Comparison of ENCODE assay signal across 8 cellular contexts in genomic region chr11:107860240-107860620, GRCh38. TPM values are rescaled to one million over a fixed set of nuclear protein-coding genes. Genes with fewer than 3 reads are reported as not detected.
DNase-seq lines count a peak whose midpoint lies in the region; ATAC-seq and TF ChIP-seq lines count a peak whose summit lies in the region.
"Not testable (repeated sequence)": the region's sequence is repeated elsewhere in the genome, so short reads cannot be mapped to it uniquely, and the experiment has no call there.

No MANE protein-coding gene starts in this region.

- peaks cover 30% of the 10 kb centered on the region for H3K4me1 ChIP-seq in CD4-positive, CD25-positive, alpha-beta regulatory T cell (ENCODE audit: control insufficient read depth, insufficient read depth, low read length, poor library complexity, severe bottlenecking)
- not testable (repeated sequence) for H3K4me1 ChIP-seq in HUES48 (ENCODE audit: control insufficient read depth, insufficient read depth, low read length); NT2/D1 (ENCODE audit: insufficient read depth, insufficient read length); endodermal cell (ENCODE audit: control insufficient read depth, insufficient read depth, low read length)
- H3K4me1 ChIP-seq in skeletal muscle satellite cell (ENCODE audit: control insufficient read depth, insufficient read depth, low read length), result peaks cover 12% of the 10 kb centered on the region

- not testable (repeated sequence) for H3K27ac ChIP-seq in CD4-positive, CD25-positive, alpha-beta regulatory T cell (ENCODE audit: insufficient read depth, low read length, poor library complexity, severe bottlenecking); HUES48 (ENCODE audit: low read depth, low read length); endodermal cell (ENCODE audit: low read depth, low read length)

- H3K27me3 Mint-ChIP-seq in CD4-positive, CD25-positive, alpha-beta regulatory T cell; T-helper 2 cell treated with Interferon-gamma antibody and Interleukin-4, amounts not matched to agents 5 μg/mL and 100 μg/mL, for 36 hours (ENCODE audit: low read depth); activated T-cell treated with anti-CD3 and anti-CD28 coated beads, Interleukin-2, amount 50 U/mL, for 4 hours (ENCODE audit: low read depth): not testable (repeated sequence)
- H3K27me3 Mint-ChIP-seq in endodermal cell (ENCODE audit: insufficient read depth), result peaks cover 25% of the 10 kb centered on the region

- H3K27me3 ChIP-seq in CD4-positive, CD25-positive, alpha-beta regulatory T cell (ENCODE audit: control insufficient read depth, insufficient read depth, low read length); endodermal cell (ENCODE audit: control insufficient read depth, insufficient read depth, low read length, poor library complexity, severe bottlenecking): not testable (repeated sequence)
- H3K27me3 ChIP-seq in HUES48 (ENCODE audit: control insufficient read depth, insufficient read depth, low read length), result peaks cover 11% of the 10 kb centered on the region
- peaks cover 15% of the 10 kb centered on the region for H3K27me3 ChIP-seq in NT2/D1 (ENCODE audit: insufficient read depth, insufficient read length)
- peaks cover 15% of the 10 kb centered on the region for H3K27me3 ChIP-seq in skeletal muscle satellite cell (ENCODE audit: control insufficient read depth, insufficient read depth, low read length)

- H3K4me3 ChIP-seq in CD4-positive, CD25-positive, alpha-beta regulatory T cell (ENCODE audit: low read depth, low read length), result peak overlapping the region; percentile 93
- H3K4me3 ChIP-seq in HUES48 (ENCODE audit: low read depth, low read length) (peak overlapping the region; percentile 85), NT2/D1 (ENCODE audit: insufficient read length, low read depth) (peak overlapping the region; percentile 57), endodermal cell (ENCODE audit: low read length) (peak overlapping the region; percentile 82)
- H3K4me3 ChIP-seq in skeletal muscle satellite cell (ENCODE audit: low read length), result not testable (repeated sequence)

- ATAC-seq in CD4-positive, CD25-positive, alpha-beta regulatory T cell (ENCODE audit: low read depth in 2 of 2); activated T-cell treated with anti-CD3 and anti-CD28 coated beads, Interleukin-2, amount 50 U/mL, for 4 hours: not testable (repeated sequence)

- H3K27ac Mint-ChIP-seq in CD4-positive, CD25-positive, alpha-beta regulatory T cell, result peak overlapping the region in 1 of 3 donors; percentile 20
- H3K27ac Mint-ChIP-seq in T-helper 2 cell treated with Interferon-gamma antibody and Interleukin-4, amounts not matched to agents 5 μg/mL and 100 μg/mL, for 36 hours; endodermal cell: not testable (repeated sequence)

- not testable (repeated sequence) for H3K9ac ChIP-seq in HUES48 (ENCODE audit: low read depth, low read length); NT2/D1 (ENCODE audit: insufficient read length, low read depth); endodermal cell (ENCODE audit: extremely low read depth, low read length, poor library complexity, severe bottlenecking); skeletal muscle satellite cell (ENCODE audit: low read depth, low read length)

- H3K36me3 Mint-ChIP-seq in CD4-positive, CD25-positive, alpha-beta regulatory T cell; T-helper 2 cell treated with Interferon-gamma antibody and Interleukin-4, amounts not matched to agents 5 μg/mL and 100 μg/mL, for 36 hours (ENCODE audit: low read depth); activated T-cell treated with anti-CD3 and anti-CD28 coated beads, Interleukin-2, amount 50 U/mL, for 4 hours (ENCODE audit: insufficient read depth); endodermal cell (ENCODE audit: low read depth): not testable (repeated sequence)

- WGBS in endodermal cell (ENCODE audit: insufficient coverage in 1 of 2, insufficient read length in 1 of 2), 2 experiments, result 88 to 89% methylated on average over 13 to 15 of the region's 15 CpGs

- H3K9me3 ChIP-seq in CD4-positive, CD25-positive, alpha-beta regulatory T cell (ENCODE audit: control insufficient read depth in 2 of 2, low read length in 2 of 2); HUES48 (ENCODE audit: control insufficient read depth, insufficient read depth, low read length); NT2/D1 (ENCODE audit: insufficient read depth, low read length); endodermal cell (ENCODE audit: control insufficient read depth, low read length); skeletal muscle satellite cell (replicated peaks; ENCODE audit: low read length): not testable (repeated sequence)

- not testable (repeated sequence) for DNase-seq in CD4-positive, CD25-positive, alpha-beta regulatory T cell; NT2/D1 (ENCODE audit: low read depth, low spot score); T-helper 2 cell treated with Interferon-gamma antibody and Interleukin-4, amounts not matched to agents 5 μg/mL and 100 μg/mL, for 36 hours (ENCODE audit: low spot score); activated T-cell treated with anti-CD3 and anti-CD28 coated beads, Interleukin-2, amount 50 U/mL, for 4 hours; endodermal cell
- DNase-seq in mesenteric fat pad (ENCODE audit: low spot score), result peak; percentile 53

- peaks cover 11 to 37% (median 24%) of the 10 kb centered on the region in 4 donors for H3K4me1 Mint-ChIP-seq in CD4-positive, CD25-positive, alpha-beta regulatory T cell
- peaks cover 19% of the 10 kb centered on the region for H3K4me1 Mint-ChIP-seq in T-helper 2 cell treated with Interferon-gamma antibody and Interleukin-4, amounts not matched to agents 5 μg/mL and 100 μg/mL, for 36 hours (ENCODE audit: low read depth)
- H3K4me1 Mint-ChIP-seq in activated T-cell treated with anti-CD3 and anti-CD28 coated beads, Interleukin-2, amount 50 U/mL, for 4 hours (ENCODE audit: low read depth), result peaks cover 31% of the 10 kb centered on the region
- peaks cover 14% of the 10 kb centered on the region for H3K4me1 Mint-ChIP-seq in endodermal cell

- not testable (repeated sequence) for TF ChIP-seq CTCF in endodermal cell (conservative IDR thresholded peaks at IDR 0.05)

- H3K4me2 ChIP-seq in skeletal muscle satellite cell (ENCODE audit: low read length), result peak overlapping the region; percentile 86

- not testable (repeated sequence) for H3K36me3 ChIP-seq in CD4-positive, CD25-positive, alpha-beta regulatory T cell (ENCODE audit: control insufficient read depth, insufficient read depth, low read length); HUES48 (ENCODE audit: control insufficient read depth, insufficient read depth, low read length); NT2/D1 (ENCODE audit: insufficient read depth, insufficient read length, low read length); endodermal cell (ENCODE audit: control insufficient read depth, insufficient read depth, low read length); skeletal muscle satellite cell (ENCODE audit: insufficient read depth, low read length)

- H3K9me3 Mint-ChIP-seq in CD4-positive, CD25-positive, alpha-beta regulatory T cell; T-helper 2 cell treated with Interferon-gamma antibody and Interleukin-4, amounts not matched to agents 5 μg/mL and 100 μg/mL, for 36 hours; activated T-cell treated with anti-CD3 and anti-CD28 coated beads, Interleukin-2, amount 50 U/mL, for 4 hours; endodermal cell: not testable (repeated sequence)

- peak overlapping the region; percentile 94 to 98 (median 98) for H3K4me3 Mint-ChIP-seq in CD4-positive, CD25-positive, alpha-beta regulatory T cell
- H3K4me3 Mint-ChIP-seq in T-helper 2 cell treated with Interferon-gamma antibody and Interleukin-4, amounts not matched to agents 5 μg/mL and 100 μg/mL, for 36 hours, result peak overlapping the region; percentile 92
- H3K4me3 Mint-ChIP-seq in activated T-cell treated with anti-CD3 and anti-CD28 coated beads, Interleukin-2, amount 50 U/mL, for 4 hours, result peak overlapping the region; percentile 97
- H3K4me3 Mint-ChIP-seq in endodermal cell, result peak overlapping the region; percentile 92

RNA-seq across cellular contexts. Expression of gene SLC35F2, which starts 1.6 kb away (rescaled TPM):
- total RNA-seq in CD4-positive, CD25-positive, alpha-beta regulatory T cell, result 10.7 TPM
- polyA plus RNA-seq in CD4-positive, CD25-positive, alpha-beta regulatory T cell, result 10 to 100 TPM; 15.1 to 23.9 (median 22.4) TPM
- 10 to 100 TPM; 33.8 to 46.3 (median 42.4) TPM for total RNA-seq in activated T-cell treated with anti-CD3 and anti-CD28 coated beads, Interleukin-2, amount 50 U/mL, for 4 hours
- total RNA-seq in endodermal cell, result 10 to 100 TPM; 18.8 to 23.6 TPM
- polyA plus RNA-seq in endodermal cell (2013, experiment 1 of 2), result 6.3 TPM
- 6.1 TPM for polyA plus RNA-seq in endodermal cell (2013, experiment 2 of 2)
- 3.2 TPM for total RNA-seq in mesenteric fat pad
- 30.7 and 31.5 TPM in 2 replicates for total RNA-seq in skeletal muscle satellite cell (2012; rRNA removed)
